8 cellular contexts compared by ENCODE assay signal in the genomic region with DNA sequence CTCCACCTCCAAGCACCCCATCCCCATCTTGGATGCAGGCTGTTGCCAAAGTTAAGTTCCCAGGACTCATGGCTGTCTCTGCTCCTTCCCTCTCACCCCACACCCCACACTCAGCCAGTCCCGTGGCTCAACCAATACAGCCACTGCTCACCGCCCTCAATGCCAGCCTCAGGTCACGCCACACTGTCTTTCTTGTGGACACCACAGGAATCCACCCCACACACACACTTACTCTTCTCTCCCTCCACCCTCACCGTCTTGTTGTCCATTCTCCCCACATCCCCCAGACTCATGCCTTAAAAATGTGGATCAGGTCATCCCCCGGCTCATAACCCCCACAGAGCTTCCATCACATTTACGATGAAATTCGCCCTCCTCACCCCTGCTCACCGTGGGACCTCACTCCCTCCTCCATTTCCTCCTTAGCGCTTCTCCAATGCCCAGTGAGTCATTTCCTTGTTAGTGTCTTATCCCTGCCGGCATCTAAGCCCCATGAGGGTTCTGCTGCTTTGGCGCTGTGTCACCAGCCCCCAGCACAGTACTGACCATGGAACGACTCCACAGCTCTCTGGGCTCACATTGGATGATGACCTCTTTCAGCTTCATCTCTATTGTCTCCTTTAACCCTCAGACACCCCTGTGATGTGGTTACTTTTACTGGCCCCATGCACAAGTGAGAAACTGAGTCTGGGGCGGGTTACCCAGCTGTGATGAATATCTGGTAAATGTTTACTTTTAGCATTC. TPM values are rescaled to one million over a fixed set of nuclear protein-coding genes. Genes with fewer than 3 reads are reported as not detected.
A peak's percentile ranks its signal among the peaks of the same experiment; 100 is the strongest.
DNase-seq lines count a peak whose midpoint lies in the region; TF ChIP-seq lines count a peak whose summit lies in the region.

No MANE protein-coding gene starts in this region.

- H2AFZ ChIP-seq in mammary epithelial cell (ENCODE audit: low read depth, low read length): no peak overlapping the region

- CTCF ChIA-PET in mammary epithelial cell (lab: Charles Lee; ENCODE audit: low non-redundant PET): no interaction called here
- CTCF ChIA-PET in CD4-positive, alpha-beta memory T cell (lab: Charles Lee; ENCODE audit: partially characterized antibody): interaction anchor here (1.0 to 3.2 kb wide), 3 partner anchors 12 to 80 kb away, joined by 3 to 16 read pairs (median 3); no protein-coding TSS in a partner anchor

- intact Hi-C loops in mammary epithelial cell (cut with micrococcal nuclease): no loop called here
- intact Hi-C loops in CD4-positive, alpha-beta memory T cell (cut with micrococcal nuclease): no loop called here

- no peak overlapping the region for H3K4me2 ChIP-seq in mammary epithelial cell (ENCODE audit: insufficient read depth, low read depth, low read length)

- 89% methylated on average over 12 of the region's 13 CpGs for WGBS in mammary epithelial cell (ENCODE audit: low coverage, missing lambda C conversion rate)
- WGBS in mesodermal cell (ENCODE audit: insufficient coverage in 2 of 2), 2 experiments: 40 to 45% methylated on average over 9 to 12 of the region's 13 CpGs

- H3K79me2 ChIP-seq in mammary epithelial cell (ENCODE audit: insufficient read depth, low read length): no peaks in the 10 kb centered on the region

- no peak overlapping the region for H3K4me3 Mint-ChIP-seq in glutamatergic neuron (ENCODE audit: unreplicated experiment)
- H3K4me3 Mint-ChIP-seq in CD4-positive, alpha-beta memory T cell: no peak overlapping the region

- no peaks in the 10 kb centered on the region for H4K20me1 ChIP-seq in mammary epithelial cell (ENCODE audit: insufficient read depth, low read length)

- in situ Hi-C loops in mammary epithelial cell (cut with MboI; ENCODE audit: low sequenced_read_pairs in 2 of 2): no loop called here

- H3K36me3 ChIP-seq in mammary epithelial cell (ENCODE audit: insufficient read depth, low read length) (peaks cover 3% of the 10 kb centered on the region), mesodermal cell (ENCODE audit: control insufficient read depth, insufficient read depth, low read length) (peaks cover 5% of the 10 kb centered on the region)
- H3K36me3 ChIP-seq in CD4-positive, alpha-beta memory T cell (ENCODE audit: insufficient read depth, low read length): no peaks in the 10 kb centered on the region

- H3K4me3 ChIP-seq in mammary epithelial cell (replicated peaks in 1 of 3; ENCODE audit: insufficient read depth in 1 of 3, low read depth in 2 of 3, low read length in 3 of 3): no peak overlapping the region
- no peak overlapping the region for H3K4me3 ChIP-seq in mesodermal cell (ENCODE audit: extremely low read depth, insufficient read depth, low read length, poor library complexity, severe bottlenecking)
- no peak overlapping the region for H3K4me3 ChIP-seq in CD4-positive, alpha-beta memory T cell (ENCODE audit: low read length in 2 of 2)

- H3K27ac Mint-ChIP-seq in glutamatergic neuron (ENCODE audit: unreplicated experiment): no peak overlapping the region
- no peak overlapping the region for H3K27ac Mint-ChIP-seq in CD4-positive, alpha-beta memory T cell

- no TSS peak for BruUV-seq in mammary epithelial cell (replicated peaks; lab: Mats Ljungman, UMichigan)

- TF ChIP-seq CTCF in mammary epithelial cell (conservative IDR thresholded peaks at IDR 0.05 in 1 of 2, IDR thresholded peaks at IDR 0.05 in 1 of 2; ENCODE audit: extremely low read depth in 1 of 2, insufficient read depth in 1 of 2, low read depth in 1 of 2, low read length in 2 of 2) (no peak), glutamatergic neuron (IDR thresholded peaks at IDR 0.05; ENCODE audit: partially characterized antibody, unreplicated experiment) (no peak)

- POLR2A ChIA-PET in CD4-positive, alpha-beta memory T cell (lab: Charles Lee; ENCODE audit: partially characterized antibody): no interaction called here

- H3K4me1 ChIP-seq in mammary epithelial cell (ENCODE audit: insufficient read depth, low read length) (peaks cover 6% of the 10 kb centered on the region), mesodermal cell (ENCODE audit: control insufficient read depth, insufficient read depth, low read length, poor library complexity, severe bottlenecking) (peaks cover 44% of the 10 kb centered on the region)
- H3K4me1 ChIP-seq in CD4-positive, alpha-beta memory T cell (ENCODE audit: insufficient read depth, low read length): no peaks in the 10 kb centered on the region

- no peaks in the 10 kb centered on the region for H3K27me3 ChIP-seq in mammary epithelial cell (ENCODE audit: insufficient read depth, low read length)
- H3K27me3 ChIP-seq in CD4-positive, alpha-beta memory T cell (ENCODE audit: insufficient read depth, low read length): peaks cover 4% of the 10 kb centered on the region

- H3K4me1 Mint-ChIP-seq in glutamatergic neuron (ENCODE audit: low read depth, unreplicated experiment): peaks cover 12% of the 10 kb centered on the region
- H3K4me1 Mint-ChIP-seq in CD4-positive, alpha-beta memory T cell: no peaks in the 10 kb centered on the region

- dilution Hi-C loops in mammary epithelial cell (cut with HindIII; ENCODE audit: low sequenced_read_pairs): loop anchor here (5.0 kb wide), 1 partner anchor 66 kb away; a partner anchor contains a TSS

- peaks cover 1% of the 10 kb centered on the region for H3K27me3 Mint-ChIP-seq in glutamatergic neuron (ENCODE audit: unreplicated experiment)
- peaks cover 14 to 36% of the 10 kb centered on the region in 2 donors for H3K27me3 Mint-ChIP-seq in CD4-positive, alpha-beta memory T cell

- no peak overlapping the region for H3K9ac ChIP-seq in mammary epithelial cell (ENCODE audit: insufficient read depth, low read length)

- peaks cover 3% of the 10 kb centered on the region for H3K9me3 Mint-ChIP-seq in glutamatergic neuron (ENCODE audit: unreplicated experiment)
- H3K9me3 Mint-ChIP-seq in CD4-positive, alpha-beta memory T cell: no peaks in the 10 kb centered on the region

- no peaks in the 10 kb centered on the region for H3K9me3 ChIP-seq in mammary epithelial cell (replicated peaks; ENCODE audit: insufficient read depth, low read length)
- H3K9me3 ChIP-seq in mesodermal cell (ENCODE audit: control insufficient read depth, low read length): no peaks in the 10 kb centered on the region
- H3K9me3 ChIP-seq in CD4-positive, alpha-beta memory T cell (ENCODE audit: control insufficient read depth in 1 of 2, low read length in 2 of 2): no peaks in the 10 kb centered on the region

- H3K36me3 Mint-ChIP-seq in glutamatergic neuron (ENCODE audit: unreplicated experiment): no peaks in the 10 kb centered on the region
- H3K36me3 Mint-ChIP-seq in CD4-positive, alpha-beta memory T cell: no peaks in the 10 kb centered on the region

- peak; percentile 17 for DNase-seq in CD1c-positive myeloid dendritic cell (ENCODE audit: extremely low spot score)
- peak; percentile 100 for DNase-seq in LHCN-M2 (ENCODE audit: low read depth)
- peak; percentile 77 for DNase-seq in mammary epithelial cell
- no peak for DNase-seq in glutamatergic neuron
- no peak for DNase-seq in T-helper 9 cell
- DNase-seq in AML-193 (lab: John Stamatoyannopoulos, UW): no peak
- no peak for DNase-seq in CD4-positive, alpha-beta memory T cell

- H3K27ac ChIP-seq in mammary epithelial cell (ENCODE audit: insufficient read depth, low read depth, low read length) (no peak overlapping the region), mesodermal cell (ENCODE audit: low read depth, low read length, severe bottlenecking) (peak overlapping the region; percentile 78)
- no peak overlapping the region for H3K27ac ChIP-seq in CD4-positive, alpha-beta memory T cell (ENCODE audit: low read depth, low read length)

RNA-seq across cellular contexts. Expression of a gene that starts 13.8 kb away (rescaled TPM):
- total RNA-seq in LHCN-M2 (2014; rRNA removed) (145 and 155 TPM in 2 replicates), mammary epithelial cell (1 to 10 TPM; 2.8 to 7.2 TPM), glutamatergic neuron (ENCODE audit: unreplicated experiment) (4.3 TPM)
- 103 TPM for polyA plus RNA-seq in LHCN-M2 (2012)
- polyA plus RNA-seq in mammary epithelial cell: 16.1 TPM
- polyA minus RNA-seq in mammary epithelial cell: 24.1 TPM
- polyA plus RNA-seq in mesodermal cell (2013, experiment 1 of 2): 3.1 TPM
- polyA plus RNA-seq in mesodermal cell (2013, experiment 2 of 2): 6.3 TPM
- total RNA-seq in CD4-positive, alpha-beta memory T cell: not detected
- not detected for polyA plus RNA-seq in CD4-positive, alpha-beta memory T cell

Comparison
In these comparisons a context has a peak if more than half of its experiments do, and no peak if none do; other contexts are left out.
1. DNase-seq: peak in CD1c-positive myeloid dendritic cell (single experiment), LHCN-M2 (single experiment) and mammary epithelial cell (single experiment); none in glutamatergic neuron (single experiment), T-helper 9 cell (single experiment), AML-193 (0 of 2) and CD4-positive, alpha-beta memory T cell (0 of 5).
2. RNA of a gene that starts 13.8 kb away (total RNA-seq): 145 to 155 TPM in LHCN-M2; 2.8 to 7.2 TPM in mammary epithelial cell, 4.3 TPM in glutamatergic neuron (single experiment) and not detected in CD4-positive, alpha-beta memory T cell; every median in the first group is over 10 times any median in the second.